In the genomic region with DNA sequence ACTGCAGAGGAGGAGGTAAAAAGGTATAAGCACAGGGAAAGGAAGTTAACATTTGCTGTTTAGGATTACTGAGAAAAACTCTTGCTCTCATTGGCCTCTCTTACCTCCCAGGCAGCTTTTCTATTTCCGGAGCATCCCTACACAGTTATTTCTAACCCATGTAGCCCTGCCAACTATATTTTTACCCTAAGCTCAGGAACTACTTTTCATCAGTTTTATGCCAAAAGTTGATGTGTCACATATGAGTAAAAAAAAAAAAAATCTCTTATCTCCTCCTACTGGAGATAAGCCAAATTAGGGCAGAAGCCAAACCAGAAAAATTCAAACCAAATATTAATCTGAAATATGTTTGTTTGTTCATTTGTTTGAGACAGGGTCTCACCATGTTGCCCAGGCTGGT, we compare ENCODE assay signal across 23 cellular contexts. TPM values are rescaled to one million over a fixed set of nuclear protein-coding genes. Genes with fewer than 3 reads are reported as not detected.
DNase-seq lines count a peak whose midpoint lies in the region; ATAC-seq and TF ChIP-seq lines count a peak whose summit lies in the region.
"Had no signal": no experiment of that assay in that cellular context is flagged by ENCODE, and none has a peak within 500 bp of the region (broad histone marks: within the 10 kb centered on the region; RNA-seq: fewer than 3 reads in every experiment).

No MANE protein-coding gene starts in this region.

- H4K20me1 ChIP-seq in IMR-90 (ENCODE audit: insufficient read depth, low read length) (no peaks in the 10 kb centered on the region), MM.1S (ENCODE audit: insufficient read depth, low read length) (no peaks in the 10 kb centered on the region), OCI-LY7 (ENCODE audit: insufficient read depth, low read length) (no peaks in the 10 kb centered on the region)

- TF ChIP-seq RAD21 in IMR-90 (IDR thresholded peaks at IDR 0.05; ENCODE audit: low read length), result no peak

- no peak overlapping the region for H3K23ac ChIP-seq in IMR-90 (ENCODE audit: low read depth, low read length)

- H3K9me2 ChIP-seq in MM.1S (replicated peaks; ENCODE audit: insufficient read depth, low read length) (no peaks in the 10 kb centered on the region), OCI-LY7 (ENCODE audit: insufficient read depth, low read length) (no peaks in the 10 kb centered on the region)

- peaks cover 3% of the 10 kb centered on the region for H3K27me3 Mint-ChIP-seq in nephron progenitor cell (ENCODE audit: low read depth, poor library complexity)
- H3K27me3 Mint-ChIP-seq: activated naive CD8-positive, alpha-beta T cell treated with anti-CD3 and anti-CD28 coated beads for 36 hours; central memory CD8-positive, alpha-beta T cell; natural killer cell treated with Interleukin-12 subunit alpha and Interleukin-12 subunit beta and Interleukin-15 and Interleukin-18, amount 100 ng/mL, for 72 hours; stimulated activated naive CD8-positive, alpha-beta T cell treated with anti-CD3 and anti-CD28 coated beads, Interleukin-15, Interleukin-2, amounts not matched to agents 100 ng/mL and 50 ng/mL, for 24 hours had no signal

- H3K4me1 ChIP-seq in IMR-90 (ENCODE audit: control insufficient read depth, insufficient read depth, low read length) (no peaks in the 10 kb centered on the region; the same call in 1 of the 2 replicates), MM.1S (ENCODE audit: low read length) (no peaks in the 10 kb centered on the region), OCI-LY7 (ENCODE audit: insufficient read depth, low read length, poor library complexity, severe bottlenecking) (no peaks in the 10 kb centered on the region)

- TF ChIP-seq POLR2A in IMR-90 (IDR thresholded peaks at IDR 0.05; ENCODE audit: low read depth, low read length), result no peak

- dilution Hi-C loops in IMR-90 (cut with HindIII; ENCODE audit: low sequenced_read_pairs, unreplicated experiment), result no loop called here

- no peak overlapping the region for H3K9ac ChIP-seq in IMR-90 (ENCODE audit: low read depth, low read length)
- no peak overlapping the region for H3K9ac ChIP-seq in MM.1S (ENCODE audit: low read length)

- H3K4me3 ChIP-seq in IMR-90 (ENCODE audit: insufficient read depth, low read depth, low read length) (no peak overlapping the region), brain microvascular endothelial cell (ENCODE audit: low read depth, low read length) (no peak overlapping the region), fibroblast of pulmonary artery (replicated peaks; ENCODE audit: low read depth, low read length) (no peak overlapping the region), MM.1S (ENCODE audit: low read length) (no peak overlapping the region), OCI-LY7 (ENCODE audit: low read depth, low read length, poor library complexity, severe bottlenecking) (no peak overlapping the region)
- H3K4me3 ChIP-seq: left ventricle myocardium inferior, skin epidermis had no signal

- no peak overlapping the region for H3K4ac ChIP-seq in IMR-90 (ENCODE audit: low read depth, low read length)

- no peak overlapping the region for H2BK5ac ChIP-seq in IMR-90 (ENCODE audit: low read depth, low read length, poor library complexity, severe bottlenecking)

- peaks cover 16% of the 10 kb centered on the region for H3K9me3 Mint-ChIP-seq in nephron progenitor cell
- H3K9me3 Mint-ChIP-seq: activated naive CD8-positive, alpha-beta T cell treated with anti-CD3 and anti-CD28 coated beads for 36 hours; central memory CD8-positive, alpha-beta T cell; stimulated activated naive CD8-positive, alpha-beta T cell treated with anti-CD3 and anti-CD28 coated beads, Interleukin-15, Interleukin-2, amounts not matched to agents 100 ng/mL and 50 ng/mL, for 24 hours had no signal

- TF ChIP-seq CTCF in IMR-90 (conservative IDR thresholded peaks at IDR 0.05; ENCODE audit: low read depth, low read length) (no peak), brain microvascular endothelial cell (IDR thresholded peaks at IDR 0.05; ENCODE audit: low read depth, low read length, missing control alignments) (no peak), fibroblast of pulmonary artery (IDR thresholded peaks at IDR 0.05; ENCODE audit: low read length, missing control alignments) (no peak), MM.1S (IDR thresholded peaks at IDR 0.05; ENCODE audit: low read length) (no peak), nephron progenitor cell (IDR thresholded peaks at IDR 0.05) (no peak), OCI-LY7 (conservative IDR thresholded peaks at IDR 0.05; ENCODE audit: low read length) (no peak)

- no peak overlapping the region for H3K18ac ChIP-seq in IMR-90 (ENCODE audit: low read depth, low read length)

- no peak overlapping the region for H2AK5ac ChIP-seq in IMR-90 (ENCODE audit: low read depth, low read length)

- H3K79me2 ChIP-seq in MM.1S (ENCODE audit: low read length) (no peaks in the 10 kb centered on the region), OCI-LY7 (ENCODE audit: insufficient read depth, low read depth, low read length) (no peaks in the 10 kb centered on the region)

- POLR2A ChIA-PET in IMR-90 (lab: Charles Lee; ENCODE audit: unreplicated experiment), result interaction anchor here (0.5 kb wide), 1 partner anchor 39 kb away, joined by 6 read pairs; no protein-coding TSS in a partner anchor
- POLR2A ChIA-PET in OCI-LY7 (lab: Charles Lee), result interaction anchor here (0.7 to 1.3 kb wide), 5 partner anchors 13 to 304 kb away, joined by 3 to 7 read pairs (median 3); no protein-coding TSS in a partner anchor

- no peak overlapping the region for H2BK20ac ChIP-seq in IMR-90 (ENCODE audit: low read depth, low read length)

- H3K27ac ChIP-seq in IMR-90 (ENCODE audit: insufficient read depth, low read length) (no peak overlapping the region), brain microvascular endothelial cell (no peak overlapping the region), MM.1S (ENCODE audit: low read length) (no peak overlapping the region), OCI-LY7 (ENCODE audit: low read depth, low read length, poor library complexity, severe bottlenecking) (no peak overlapping the region)
- H3K27ac ChIP-seq: epithelial cell of prostate, left ventricle myocardium inferior, skin epidermis had no signal

- H2AFZ ChIP-seq in IMR-90 (replicated peaks; ENCODE audit: low read length, poor library complexity), result no peak overlapping the region
- no peak overlapping the region for H2AFZ ChIP-seq in MM.1S (ENCODE audit: low read length)
- no peak overlapping the region for H2AFZ ChIP-seq in OCI-LY7 (ENCODE audit: low read length)

- no peak overlapping the region for H3K56ac ChIP-seq in IMR-90 (ENCODE audit: extremely low read depth, insufficient read depth, low read length)

- no peak overlapping the region for H3K27ac Mint-ChIP-seq in nephron progenitor cell
- H3K27ac Mint-ChIP-seq: activated CD8-positive, alpha-beta T cell treated with anti-CD3 and anti-CD28 coated beads, Interleukin-2, amount 10 ng/mL, durations not matched to agents 7 days and 5 days; activated naive CD8-positive, alpha-beta T cell treated with anti-CD3 and anti-CD28 coated beads for 36 hours; H9; stimulated activated naive CD8-positive, alpha-beta T cell treated with anti-CD3 and anti-CD28 coated beads, Interleukin-15, Interleukin-2, amounts not matched to agents 100 ng/mL and 50 ng/mL, for 24 hours; T-helper 1 cell treated with Interleukin-12 subunit alpha and Interleukin-12 subunit beta and Interleukin-4 antibody, amounts not matched to agents 30 μg/mL and 1 μg/mL, for 36 hours had no signal

- H3K9me3 ChIP-seq in IMR-90 (ENCODE audit: control insufficient read depth, insufficient read depth, low read length), result peaks cover 2% of the 10 kb centered on the region; the same call in 1 of the 2 replicates
- H3K9me3 ChIP-seq in MM.1S (replicated peaks; ENCODE audit: insufficient read depth, low read length), result no peaks in the 10 kb centered on the region
- H3K9me3 ChIP-seq in OCI-LY7 (ENCODE audit: low read length), result no peaks in the 10 kb centered on the region

- in situ Hi-C loops in IMR-90 (cut with MboI; ENCODE audit: low sequenced_read_pairs), result no loop called here
- in situ Hi-C loops in brain microvascular endothelial cell (cut with HindIII; ENCODE audit: low pct_ligation_motif_present, low sequenced_read_pairs), result no loop called here

- no peak overlapping the region for H4K8ac ChIP-seq in IMR-90 (ENCODE audit: low read depth in 2 of 2, low read length in 2 of 2)

- no peak overlapping the region for H2AK9ac ChIP-seq in IMR-90 (replicated peaks; ENCODE audit: low read depth, low read length, poor library complexity)

- no peaks in the 10 kb centered on the region for H3K36me3 ChIP-seq in IMR-90 (ENCODE audit: control insufficient read depth, insufficient read depth, low read length)
- no peaks in the 10 kb centered on the region for H3K36me3 ChIP-seq in brain microvascular endothelial cell (replicated peaks)
- no peaks in the 10 kb centered on the region for H3K36me3 ChIP-seq in MM.1S (replicated peaks; ENCODE audit: insufficient read depth, low read length)
- peaks cover 19% of the 10 kb centered on the region for H3K36me3 ChIP-seq in OCI-LY7 (ENCODE audit: insufficient read depth, low read length)

- ATAC-seq in IMR-90 (ENCODE audit: low read depth) (0 out of 2 replicates have a peak, but pooled peaks have one; percentile 21), HG02588 (IDR thresholded peaks at IDR 0.05; ENCODE audit: unreplicated experiment) (no peak)
- ATAC-seq: activated CD8-positive, alpha-beta T cell treated with anti-CD3 and anti-CD28 coated beads, Interleukin-2, amount 10 ng/mL, durations not matched to agents 7 days and 5 days; natural killer cell treated with Interleukin-12 subunit alpha and Interleukin-12 subunit beta and Interleukin-15 and Interleukin-18, amount 100 ng/mL, for 72 hours had no signal

- peak; percentile 9 for DNase-seq in AG08396 (ENCODE audit: low spot score)
- peak; percentile 55 for DNase-seq in IMR-90
- peak; percentile 6 for DNase-seq in brain microvascular endothelial cell
- DNase-seq in fibroblast of pulmonary artery (ENCODE audit: low read depth), result peak; percentile 74
- DNase-seq in MM.1S, result no peak
- DNase-seq in nephron progenitor cell, result no peak
- DNase-seq in OCI-LY7 (ENCODE audit: low spot score), result no peak
- DNase-seq: activated CD8-positive, alpha-beta T cell treated with anti-CD3 and anti-CD28 coated beads, Interleukin-2, amount 10 ng/mL, durations not matched to agents 7 days and 5 days; activated naive CD8-positive, alpha-beta T cell treated with anti-CD3 and anti-CD28 coated beads for 36 hours; DMS153; GDM1; H9; left ventricle myocardium inferior; NCI-H1105 treated with DMSO at 0.1 percent for 48 hours; NCI-H2029; NCI-H69 had no signal

- H3F3A ChIP-seq in MM.1S (ENCODE audit: insufficient read depth, low read length), result no peaks in the 10 kb centered on the region

- H3K4me3 Mint-ChIP-seq in nephron progenitor cell, result no peak overlapping the region
- H3K4me3 Mint-ChIP-seq: activated CD8-positive, alpha-beta T cell treated with anti-CD3 and anti-CD28 coated beads, Interleukin-2, amount 10 ng/mL, durations not matched to agents 7 days and 5 days; activated naive CD8-positive, alpha-beta T cell treated with anti-CD3 and anti-CD28 coated beads for 36 hours; central memory CD8-positive, alpha-beta T cell; H9; natural killer cell treated with Interleukin-12 subunit alpha and Interleukin-12 subunit beta and Interleukin-15 and Interleukin-18, amount 100 ng/mL, for 72 hours; stimulated activated naive CD8-positive, alpha-beta T cell treated with anti-CD3 and anti-CD28 coated beads, Interleukin-15, Interleukin-2, amounts not matched to agents 100 ng/mL and 50 ng/mL, for 24 hours; T-helper 1 cell treated with Interleukin-12 subunit alpha and Interleukin-12 subunit beta and Interleukin-4 antibody, amounts not matched to agents 30 μg/mL and 1 μg/mL, for 36 hours had no signal

- no TSS peak for BruUV-seq in IMR-90 (replicated peaks; lab: Mats Ljungman, UMichigan)
- no TSS peak for BruUV-seq in OCI-LY7 (replicated peaks; lab: Mats Ljungman, UMichigan)

- CTCF ChIA-PET in IMR-90 (lab: Yijun Ruan, JAX), result no interaction called here
- CTCF ChIA-PET in OCI-LY7 (lab: Charles Lee; ENCODE audit: unreplicated experiment), result interaction anchor here (0.6 kb wide), 1 partner anchor 1372 kb away, joined by 3 read pairs; no protein-coding TSS in a partner anchor

- no peak overlapping the region for H3K14ac ChIP-seq in IMR-90 (replicated peaks; ENCODE audit: low read depth, low read length)

- H3K4me1 Mint-ChIP-seq in nephron progenitor cell, result no peaks in the 10 kb centered on the region
- H3K4me1 Mint-ChIP-seq: H9 had no signal

- peaks cover 20% of the 10 kb centered on the region for H3K36me3 Mint-ChIP-seq in nephron progenitor cell (ENCODE audit: low read depth)

- no peak overlapping the region for H4K5ac ChIP-seq in IMR-90 (ENCODE audit: low read depth, low read length)

- no CpG with 5 or more reads among the region's 1 CpG for WGBS in IMR-90 (ENCODE audit: extremely low coverage in 2 of 2, insufficient read length in 1 of 2), 2 experiments

- intact Hi-C loops in IMR-90 (cut with micrococcal nuclease) (no loop called here), OCI-LY7 (cut with micrococcal nuclease; ENCODE audit: unreplicated experiment) (no loop called here)

- H4K91ac ChIP-seq in IMR-90 (ENCODE audit: insufficient read depth, low read depth, low read length), result no peak overlapping the region

- H3K79me1 ChIP-seq in IMR-90 (ENCODE audit: low read depth in 1 of 2, low read length in 2 of 2), result peaks cover 0 to 8% of the 10 kb centered on the region in 2 experiments; a peak in 1 of 4 replicates

- H2BK120ac ChIP-seq in IMR-90 (ENCODE audit: low read depth, low read length), result no peak overlapping the region

- H2BK15ac ChIP-seq in IMR-90 (ENCODE audit: low read depth, low read length), result no peak overlapping the region

- H3K4me2 ChIP-seq in IMR-90 (ENCODE audit: low read depth, low read length) (no peak overlapping the region), MM.1S (ENCODE audit: low read depth, low read length) (no peak overlapping the region), OCI-LY7 (ENCODE audit: low read length) (no peak overlapping the region)

- H3K27me3 ChIP-seq in IMR-90 (ENCODE audit: control insufficient read depth, insufficient read depth, low read length) (no peaks in the 10 kb centered on the region), brain microvascular endothelial cell (replicated peaks) (no peaks in the 10 kb centered on the region), MM.1S (replicated peaks; ENCODE audit: insufficient read depth, low read length) (no peaks in the 10 kb centered on the region)

- H3K9me1 ChIP-seq in IMR-90 (ENCODE audit: insufficient read depth, low read length), result no peaks in the 10 kb centered on the region; the same call in 1 of the 2 replicates

RNA-seq across cellular contexts. Expression of a gene that starts 34.4 kb away (rescaled TPM):
- 435 and 530 TPM in 2 replicates for total RNA-seq in IMR-90 (2012; rRNA removed)
- 171 and 184 TPM in 2 replicates for polyA plus RNA-seq in IMR-90 (2012; rRNA removed)
- polyA plus RNA-seq in IMR-90 (2012; cell fraction: cytosol; rRNA removed), result 113 and 127 TPM in 2 replicates
- polyA plus RNA-seq in IMR-90 (2012; cell fraction: nucleus; rRNA removed; ENCODE audit: low replicate concordance), result 32.2 and 124 TPM in 2 replicates
- 208 and 216 TPM in 2 replicates for total RNA-seq in OCI-LY7 (2014; rRNA removed; shearing (Covaris generic))
- 249 and 267 TPM in 2 replicates for total RNA-seq in OCI-LY7 (2022)

Comparison
In these comparisons a context has a peak if more than half of its experiments do, and no peak if none do; other contexts are left out.
1. DNase-seq: peak in AG08396 (single experiment), IMR-90 (single experiment), brain microvascular endothelial cell (single experiment) and fibroblast of pulmonary artery (single experiment); none in MM.1S (single experiment), nephron progenitor cell (single experiment) and OCI-LY7 (single experiment).